In genomic region chr17:75325348-75325747, GRCh38 we compare ENCODE assay signal across 11 cellular contexts. TPM values are rescaled to one million over a fixed set of nuclear protein-coding genes. Genes with fewer than 3 reads are reported as not detected.
A peak's percentile ranks its signal among the peaks of the same experiment; 100 is the strongest.
DNase-seq lines count a peak whose midpoint lies in the region; ATAC-seq and TF ChIP-seq lines count a peak whose summit lies in the region.
"Had no signal": no experiment of that assay in that cellular context is flagged by ENCODE, and none has a peak within 500 bp of the region (broad histone marks: within the 10 kb centered on the region; RNA-seq: fewer than 3 reads in every experiment).

No MANE protein-coding gene starts in this region.

- no peak overlapping the region for H2AFZ ChIP-seq in DND-41 (ENCODE audit: low read depth, low read length)
- H2AFZ ChIP-seq in neuronal stem cell (ENCODE audit: low read length), result no peak overlapping the region

- no peak overlapping the region for H4K91ac ChIP-seq in neuronal stem cell (ENCODE audit: low read depth, low read length, poor library complexity)

- H2BK15ac ChIP-seq in neuronal stem cell (ENCODE audit: low read length), result no peak overlapping the region

- no peak overlapping the region for H3K4ac ChIP-seq in neuronal stem cell (ENCODE audit: low read length)

- H3K4me1 ChIP-seq in DND-41 (ENCODE audit: insufficient read depth, low read length), result peaks cover 36% of the 10 kb centered on the region
- H3K4me1 ChIP-seq in psoas muscle, result peaks cover 11% of the 10 kb centered on the region
- no peaks in the 10 kb centered on the region for H3K4me1 ChIP-seq in neuronal stem cell (ENCODE audit: control insufficient read depth in 2 of 2, insufficient read depth in 1 of 2, low read depth in 1 of 2, low read length in 2 of 2)

- H3K27ac Mint-ChIP-seq in IgD-negative memory B cell, result peak overlapping the region; percentile 87 to 93 (median 90)

- no peak overlapping the region for H3K14ac ChIP-seq in neuronal stem cell (ENCODE audit: low read length)

- DNase-seq in DND-41 (no peak), dorsolateral prefrontal cortex (no peak), psoas muscle (no peak), neuronal stem cell (ENCODE audit: low spot score) (no peak)
- DNase-seq in stimulated activated naive CD4-positive, alpha-beta T cell (lab: John Stamatoyannopoulos, UW), result no peak
- DNase-seq: activated gamma-delta T cell treated with Interleukin-2 at 50 U/mL for 16 hours, islet precursor cell, NCI-H345 had no signal

- H3K4me1 Mint-ChIP-seq in IgD-negative memory B cell, result peaks cover 25 to 40% (median 37%) of the 10 kb centered on the region in 3 donors

- WGBS in psoas muscle, 3 donors, result 70 to 82% (median 76%) methylated on average over 6 of the region's 6 CpGs
- WGBS in neuronal stem cell (ENCODE audit: extremely low coverage in 2 of 2, insufficient read length in 2 of 2, insufficient replicate concordance in 1 of 2), 2 donors, result no CpG with 5 or more reads among the region's 6 CpGs

- H3K79me1 ChIP-seq in neuronal stem cell (ENCODE audit: low read depth, low read length), result no peaks in the 10 kb centered on the region

- H3K36me3 ChIP-seq in DND-41 (ENCODE audit: insufficient read depth, low read length) (peaks cover 72% of the 10 kb centered on the region), psoas muscle (ENCODE audit: insufficient read depth in 1 of 2, low read depth in 1 of 2) (peaks cover 0 to 25% of the 10 kb centered on the region in 2 donors), neuronal stem cell (replicated peaks in 1 of 2; ENCODE audit: control insufficient read depth in 2 of 2, insufficient read depth in 2 of 2, low read length in 2 of 2) (peaks cover 10 to 44% of the 10 kb centered on the region in 2 donors)

- H2AK5ac ChIP-seq in neuronal stem cell (ENCODE audit: low read depth, low read length), result no peak overlapping the region

- H2BK12ac ChIP-seq in neuronal stem cell (ENCODE audit: low read length), result no peak overlapping the region

- H2BK120ac ChIP-seq in neuronal stem cell (ENCODE audit: low read depth, low read length), result no peak overlapping the region

- peaks cover 91% of the 10 kb centered on the region for H3K79me2 ChIP-seq in DND-41 (ENCODE audit: insufficient read depth, low read length)

- H4K20me1 ChIP-seq in DND-41 (ENCODE audit: insufficient read depth, low read length), result 0 out of 2 replicates have a peak, but pooled peaks cover 4% of the 10 kb centered on the region

- H3K4me2 ChIP-seq in DND-41 (ENCODE audit: insufficient read depth, low read length), result no peak overlapping the region
- H3K4me2 ChIP-seq in neuronal stem cell (ENCODE audit: insufficient read depth, low read length, poor library complexity, severe bottlenecking), result no peak overlapping the region

- no peak for TF ChIP-seq CTCF in DND-41 (IDR thresholded peaks at IDR 0.05; ENCODE audit: borderline replicate concordance, extremely low read depth, low read length, poor library complexity, severe bottlenecking)
- TF ChIP-seq CTCF in dorsolateral prefrontal cortex (IDR thresholded peaks at IDR 0.05 in 54 of 56, conservative IDR thresholded peaks at IDR 0.05 in 2 of 56; ENCODE audit: low read depth in 1 of 56, partially characterized antibody in 56 of 56), result no peak
- TF ChIP-seq CTCF in psoas muscle (IDR thresholded peaks at IDR 0.05), result no peak

- H3K4me3 Mint-ChIP-seq in IgD-negative memory B cell, result peak overlapping the region in 2 of 4 donors; percentile 18 to 86

- no peaks in the 10 kb centered on the region for H3K27me3 Mint-ChIP-seq in IgD-negative memory B cell

- H4K8ac ChIP-seq in neuronal stem cell (ENCODE audit: low read depth, low read length), result no peak overlapping the region

- peaks cover 2% of the 10 kb centered on the region for H3K36me3 Mint-ChIP-seq in IgD-negative memory B cell

- intact Hi-C loops in dorsolateral prefrontal cortex (cut with DNase I) (loop anchor here (5.0 to 10.0 kb wide), 3 partner anchors 67 to 197 kb away; partner anchors contain the start of genes CASKIN2 (in 1 of the 2) and TSEN54 (in 1 of the 2)), psoas muscle (cut with DNase I) (no loop called here)

- H2BK5ac ChIP-seq in neuronal stem cell (ENCODE audit: low read length), result no peak overlapping the region

- H3K23ac ChIP-seq in neuronal stem cell (ENCODE audit: low read depth, low read length, poor library complexity), result no peak overlapping the region

- no peaks in the 10 kb centered on the region for H3K27me3 ChIP-seq in DND-41 (ENCODE audit: insufficient read depth, low read length, poor library complexity)
- H3K27me3 ChIP-seq in dorsolateral prefrontal cortex, result no peaks in the 10 kb centered on the region
- no peaks in the 10 kb centered on the region for H3K27me3 ChIP-seq in psoas muscle (ENCODE audit: insufficient read depth in 3 of 3, low read length in 2 of 3)
- H3K27me3 ChIP-seq in neuronal stem cell (ENCODE audit: control insufficient read depth in 3 of 3, insufficient read depth in 3 of 3, low read depth in 1 of 3, low read length in 3 of 3), result no peaks in the 10 kb centered on the region

- H3K27ac ChIP-seq in DND-41 (ENCODE audit: low read length), result peak overlapping the region; percentile 72
- H3K27ac ChIP-seq in dorsolateral prefrontal cortex, result peak overlapping the region in 43 of 59 donors; percentile 3 to 79 (median 46)
- peak overlapping the region; percentile 7 for H3K27ac ChIP-seq in psoas muscle
- H3K27ac ChIP-seq in neuronal stem cell (replicated peaks; ENCODE audit: low read length), result no peak overlapping the region

- no peaks in the 10 kb centered on the region for H3K9me3 ChIP-seq in DND-41 (ENCODE audit: insufficient read depth, low read length, severe bottlenecking)
- no peaks in the 10 kb centered on the region for H3K9me3 ChIP-seq in psoas muscle
- H3K9me3 ChIP-seq in neuronal stem cell (replicated peaks in 1 of 2; ENCODE audit: control insufficient read depth in 2 of 2, insufficient read depth in 1 of 2, low read depth in 1 of 2, low read length in 2 of 2), result no peaks in the 10 kb centered on the region

- H3K4me3 ChIP-seq in DND-41 (ENCODE audit: low read depth in 1 of 2, low read length in 2 of 2), result no peak overlapping the region
- no peak overlapping the region for H3K4me3 ChIP-seq in dorsolateral prefrontal cortex
- no peak overlapping the region for H3K4me3 ChIP-seq in psoas muscle
- no peak overlapping the region for H3K4me3 ChIP-seq in neuronal stem cell (ENCODE audit: low read length in 2 of 2)

- H3K18ac ChIP-seq in neuronal stem cell (ENCODE audit: low read length), result no peak overlapping the region

- ATAC-seq in DND-41 (ENCODE audit: insufficient read depth, low read depth) (no peak), psoas muscle (no peak), GM21529 (IDR thresholded peaks at IDR 0.05; ENCODE audit: unreplicated experiment) (no peak), GM18867 (IDR thresholded peaks at IDR 0.05; ENCODE audit: unreplicated experiment) (no peak)

- no peak overlapping the region for H3K9ac ChIP-seq in DND-41 (ENCODE audit: low read depth, low read length)
- no peak overlapping the region for H3K9ac ChIP-seq in neuronal stem cell (ENCODE audit: low read depth, low read length, poor library complexity)

- no peaks in the 10 kb centered on the region for H3K9me3 Mint-ChIP-seq in IgD-negative memory B cell

RNA-seq across cellular contexts. Expression of gene SLC25A19, which starts 36.1 kb away (rescaled TPM):
- polyA plus RNA-seq in IgD-negative memory B cell (22.0 TPM), psoas muscle (10 to 100 TPM; 24.9 to 52.7 (median 34.5) TPM)
- total RNA-seq in dorsolateral prefrontal cortex (10 to 100 TPM in 116 of 120 experiments, 1 to 10 TPM in 4; 8.5 to 25.5 (median 15.6) TPM), psoas muscle (10 to 100 TPM; 11.3 to 41.7 (median 16.0) TPM)
- 9.2 TPM for polyA plus RNA-seq in neuronal stem cell (2013, experiment 1 of 2)
- 9.1 TPM for polyA plus RNA-seq in neuronal stem cell (2013, experiment 2 of 2)

RNA-seq across cellular contexts. Expression of gene MIF4GD, which starts 54.3 kb away (rescaled TPM):
- polyA plus RNA-seq in IgD-negative memory B cell (103 TPM), psoas muscle (10 to 100 TPM; 27.9 to 44.8 (median 32.2) TPM)
- total RNA-seq in dorsolateral prefrontal cortex (10 to 100 TPM in 111 of 120 experiments, 1 to 10 TPM in 9; 7.9 to 31.1 (median 15.6) TPM), psoas muscle (10 to 100 TPM; 19.2 to 45.8 (median 37.6) TPM)
- 31.0 TPM for polyA plus RNA-seq in neuronal stem cell (2013, experiment 1 of 2)
- polyA plus RNA-seq in neuronal stem cell (2013, experiment 2 of 2), result 31.4 TPM

Comparison
In these comparisons a context has a peak if more than half of its experiments do, and no peak if none do; other contexts are left out.
1. intact Hi-C loops: an anchor here in dorsolateral prefrontal cortex (5.0 to 10.0 kb wide); none called in psoas muscle.